Comparison of ENCODE assay signal across 2 cellular contexts in the genomic region with DNA sequence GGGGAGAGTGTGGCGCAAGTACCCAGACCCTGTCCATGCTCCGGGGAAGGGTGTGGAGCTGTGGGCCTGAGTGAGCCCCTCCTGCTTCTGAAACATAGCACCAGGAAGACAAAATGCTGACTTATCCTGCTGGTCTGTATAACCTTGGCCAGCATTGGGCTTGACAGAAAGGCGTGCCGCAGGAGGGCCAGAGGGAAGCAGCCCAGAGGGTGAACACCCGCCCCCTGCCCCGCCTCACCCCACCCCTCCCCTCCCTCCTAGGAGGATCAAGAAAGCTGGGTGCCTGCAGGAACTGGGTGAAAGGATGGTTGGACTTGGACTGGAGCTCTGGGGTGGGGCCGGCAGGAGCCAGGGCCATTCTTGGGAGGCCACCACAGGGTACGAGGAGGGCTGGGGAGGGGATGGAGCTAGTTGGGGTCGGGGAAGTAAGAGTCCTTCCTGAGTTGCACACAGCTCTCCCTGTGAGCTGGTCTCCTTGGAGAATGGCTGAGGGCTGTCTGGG.
TF ChIP-seq lines count a peak whose summit lies in the region.

No MANE protein-coding gene starts in this region.

TF ChIP-seq in HCT116, 20 proteins besides CTCF, POLR2A, EP300 and RAD21 (continued from another document):
- no peak for TF ChIP-seq SP1 (IDR thresholded peaks at IDR 0.05; ENCODE audit: low read depth)
- no peak for TF ChIP-seq EZH2 (IDR thresholded peaks at IDR 0.05)
- TF ChIP-seq CEBPB (IDR thresholded peaks at IDR 0.05; ENCODE audit: low read depth) = no peak
- TF ChIP-seq JUND (IDR thresholded peaks at IDR 0.05) = no peak
- TF ChIP-seq, protein P1, sequence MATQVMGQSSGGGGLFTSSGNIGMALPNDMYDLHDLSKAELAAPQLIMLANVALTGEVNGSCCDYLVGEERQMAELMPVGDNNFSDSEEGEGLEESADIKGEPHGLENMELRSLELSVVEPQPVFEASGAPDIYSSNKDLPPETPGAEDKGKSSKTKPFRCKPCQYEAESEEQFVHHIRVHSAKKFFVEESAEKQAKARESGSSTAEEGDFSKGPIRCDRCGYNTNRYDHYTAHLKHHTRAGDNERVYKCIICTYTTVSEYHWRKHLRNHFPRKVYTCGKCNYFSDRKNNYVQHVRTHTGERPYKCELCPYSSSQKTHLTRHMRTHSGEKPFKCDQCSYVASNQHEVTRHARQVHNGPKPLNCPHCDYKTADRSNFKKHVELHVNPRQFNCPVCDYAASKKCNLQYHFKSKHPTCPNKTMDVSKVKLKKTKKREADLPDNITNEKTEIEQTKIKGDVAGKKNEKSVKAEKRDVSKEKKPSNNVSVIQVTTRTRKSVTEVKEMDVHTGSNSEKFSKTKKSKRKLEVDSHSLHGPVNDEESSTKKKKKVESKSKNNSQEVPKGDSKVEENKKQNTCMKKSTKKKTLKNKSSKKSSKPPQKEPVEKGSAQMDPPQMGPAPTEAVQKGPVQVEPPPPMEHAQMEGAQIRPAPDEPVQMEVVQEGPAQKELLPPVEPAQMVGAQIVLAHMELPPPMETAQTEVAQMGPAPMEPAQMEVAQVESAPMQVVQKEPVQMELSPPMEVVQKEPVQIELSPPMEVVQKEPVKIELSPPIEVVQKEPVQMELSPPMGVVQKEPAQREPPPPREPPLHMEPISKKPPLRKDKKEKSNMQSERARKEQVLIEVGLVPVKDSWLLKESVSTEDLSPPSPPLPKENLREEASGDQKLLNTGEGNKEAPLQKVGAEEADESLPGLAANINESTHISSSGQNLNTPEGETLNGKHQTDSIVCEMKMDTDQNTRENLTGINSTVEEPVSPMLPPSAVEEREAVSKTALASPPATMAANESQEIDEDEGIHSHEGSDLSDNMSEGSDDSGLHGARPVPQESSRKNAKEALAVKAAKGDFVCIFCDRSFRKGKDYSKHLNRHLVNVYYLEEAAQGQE (IDR thresholded peaks at IDR 0.05; ENCODE audit: low read depth) = no peak
- TF ChIP-seq, protein P2, sequence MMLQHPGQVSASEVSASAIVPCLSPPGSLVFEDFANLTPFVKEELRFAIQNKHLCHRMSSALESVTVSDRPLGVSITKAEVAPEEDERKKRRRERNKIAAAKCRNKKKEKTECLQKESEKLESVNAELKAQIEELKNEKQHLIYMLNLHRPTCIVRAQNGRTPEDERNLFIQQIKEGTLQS (IDR thresholded peaks at IDR 0.05) = no peak
- TF ChIP-seq CBX3 (IDR thresholded peaks at IDR 0.05; ENCODE audit: low read depth) = no peak

TF ChIP-seq in SK-N-SH treated with all-trans-retinoic acid at 6 μM for 48 hours, 23 proteins besides CTCF, POLR2A, EP300 and RAD21 (continued from another document):
- TF ChIP-seq, protein P3, sequence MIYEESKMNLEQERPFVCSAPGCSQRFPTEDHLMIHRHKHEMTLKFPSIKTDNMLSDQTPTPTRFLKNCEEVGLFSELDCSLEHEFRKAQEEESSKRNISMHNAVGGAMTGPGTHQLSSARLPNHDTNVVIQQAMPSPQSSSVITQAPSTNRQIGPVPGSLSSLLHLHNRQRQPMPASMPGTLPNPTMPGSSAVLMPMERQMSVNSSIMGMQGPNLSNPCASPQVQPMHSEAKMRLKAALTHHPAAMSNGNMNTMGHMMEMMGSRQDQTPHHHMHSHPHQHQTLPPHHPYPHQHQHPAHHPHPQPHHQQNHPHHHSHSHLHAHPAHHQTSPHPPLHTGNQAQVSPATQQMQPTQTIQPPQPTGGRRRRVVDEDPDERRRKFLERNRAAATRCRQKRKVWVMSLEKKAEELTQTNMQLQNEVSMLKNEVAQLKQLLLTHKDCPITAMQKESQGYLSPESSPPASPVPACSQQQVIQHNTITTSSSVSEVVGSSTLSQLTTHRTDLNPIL (CRISPR knock-in tag; IDR thresholded peaks at IDR 0.05; ENCODE audit: low read depth) = no peak
- TF ChIP-seq TOX (CRISPR knock-in tag; IDR thresholded peaks at IDR 0.05; ENCODE audit: borderline replicate concordance) (no peak), SNAI2 (CRISPR knock-in tag; IDR thresholded peaks at IDR 0.05) (no peak), PPARA (CRISPR knock-in tag; IDR thresholded peaks at IDR 0.05; ENCODE audit: borderline replicate concordance) (no peak), ESRRG (CRISPR knock-in tag; IDR thresholded peaks at IDR 0.05) (no peak), ARNTL (CRISPR knock-in tag; IDR thresholded peaks at IDR 0.05; ENCODE audit: borderline replicate concordance, low read depth) (no peak), ZNF70 (CRISPR knock-in tag; IDR thresholded peaks at IDR 0.05) (no peak), CSDC2 (CRISPR knock-in tag; IDR thresholded peaks at IDR 0.05) (no peak)
- TF ChIP-seq, protein P4, sequence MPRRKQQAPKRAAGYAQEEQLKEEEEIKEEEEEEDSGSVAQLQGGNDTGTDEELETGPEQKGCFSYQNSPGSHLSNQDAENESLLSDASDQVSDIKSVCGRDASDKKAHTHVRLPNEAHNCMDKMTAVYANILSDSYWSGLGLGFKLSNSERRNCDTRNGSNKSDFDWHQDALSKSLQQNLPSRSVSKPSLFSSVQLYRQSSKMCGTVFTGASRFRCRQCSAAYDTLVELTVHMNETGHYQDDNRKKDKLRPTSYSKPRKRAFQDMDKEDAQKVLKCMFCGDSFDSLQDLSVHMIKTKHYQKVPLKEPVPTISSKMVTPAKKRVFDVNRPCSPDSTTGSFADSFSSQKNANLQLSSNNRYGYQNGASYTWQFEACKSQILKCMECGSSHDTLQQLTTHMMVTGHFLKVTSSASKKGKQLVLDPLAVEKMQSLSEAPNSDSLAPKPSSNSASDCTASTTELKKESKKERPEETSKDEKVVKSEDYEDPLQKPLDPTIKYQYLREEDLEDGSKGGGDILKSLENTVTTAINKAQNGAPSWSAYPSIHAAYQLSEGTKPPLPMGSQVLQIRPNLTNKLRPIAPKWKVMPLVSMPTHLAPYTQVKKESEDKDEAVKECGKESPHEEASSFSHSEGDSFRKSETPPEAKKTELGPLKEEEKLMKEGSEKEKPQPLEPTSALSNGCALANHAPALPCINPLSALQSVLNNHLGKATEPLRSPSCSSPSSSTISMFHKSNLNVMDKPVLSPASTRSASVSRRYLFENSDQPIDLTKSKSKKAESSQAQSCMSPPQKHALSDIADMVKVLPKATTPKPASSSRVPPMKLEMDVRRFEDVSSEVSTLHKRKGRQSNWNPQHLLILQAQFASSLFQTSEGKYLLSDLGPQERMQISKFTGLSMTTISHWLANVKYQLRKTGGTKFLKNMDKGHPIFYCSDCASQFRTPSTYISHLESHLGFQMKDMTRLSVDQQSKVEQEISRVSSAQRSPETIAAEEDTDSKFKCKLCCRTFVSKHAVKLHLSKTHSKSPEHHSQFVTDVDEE (CRISPR knock-in tag; IDR thresholded peaks at IDR 0.05) = no peak
- TF ChIP-seq, protein P5, sequence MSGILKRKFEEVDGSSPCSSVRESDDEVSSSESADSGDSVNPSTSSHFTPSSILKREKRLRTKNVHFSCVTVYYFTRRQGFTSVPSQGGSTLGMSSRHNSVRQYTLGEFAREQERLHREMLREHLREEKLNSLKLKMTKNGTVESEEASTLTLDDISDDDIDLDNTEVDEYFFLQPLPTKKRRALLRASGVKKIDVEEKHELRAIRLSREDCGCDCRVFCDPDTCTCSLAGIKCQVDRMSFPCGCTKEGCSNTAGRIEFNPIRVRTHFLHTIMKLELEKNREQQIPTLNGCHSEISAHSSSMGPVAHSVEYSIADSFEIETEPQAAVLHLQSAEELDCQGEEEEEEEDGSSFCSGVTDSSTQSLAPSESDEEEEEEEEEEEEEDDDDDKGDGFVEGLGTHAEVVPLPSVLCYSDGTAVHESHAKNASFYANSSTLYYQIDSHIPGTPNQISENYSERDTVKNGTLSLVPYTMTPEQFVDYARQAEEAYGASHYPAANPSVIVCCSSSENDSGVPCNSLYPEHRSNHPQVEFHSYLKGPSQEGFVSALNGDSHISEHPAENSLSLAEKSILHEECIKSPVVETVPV (CRISPR knock-in tag; IDR thresholded peaks at IDR 0.05) = no peak
TF ChIP-seq in SK-N-SH treated with all-trans-retinoic acid at 6 μM for 48 hours: peak in this region for 0.
